ENCODE assay signal across 8 cellular contexts in the genomic region with DNA sequence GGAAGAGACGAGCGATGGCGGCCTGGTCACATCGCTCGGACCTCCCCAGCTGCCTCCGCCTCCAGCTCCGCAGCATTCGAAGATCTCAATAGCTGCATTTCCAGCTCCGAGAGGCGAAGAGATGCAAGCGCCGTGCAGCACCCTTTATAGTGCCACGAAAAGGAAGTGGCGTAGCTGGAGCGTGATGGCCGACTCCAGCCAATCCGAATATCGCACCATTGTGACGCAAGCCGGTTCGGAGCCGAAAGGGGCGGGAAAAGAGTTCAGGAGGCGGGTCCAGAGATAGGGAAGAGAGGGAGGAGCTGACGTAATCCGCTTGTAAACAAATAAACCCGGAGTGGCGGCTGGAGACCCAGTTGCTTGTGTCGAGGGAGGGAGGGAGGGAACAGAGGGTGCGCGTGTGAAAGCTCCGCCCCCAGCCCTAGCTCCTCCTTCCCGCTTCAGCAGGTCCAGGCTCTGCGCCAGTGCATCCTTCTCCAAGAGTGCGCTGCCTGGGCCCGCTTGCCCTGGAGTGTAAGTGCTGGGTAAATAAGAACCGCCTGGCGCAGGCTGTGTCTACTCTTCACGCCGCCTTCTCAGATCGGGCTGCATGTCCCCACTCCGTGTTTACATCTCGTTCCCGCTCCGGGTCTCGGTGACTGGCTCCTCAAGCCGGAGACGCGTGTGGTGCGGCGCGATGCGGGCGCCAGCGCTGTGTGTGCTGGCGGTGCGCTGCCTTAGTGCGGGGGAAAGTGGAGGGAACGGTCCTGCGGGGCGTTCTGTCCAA. TPM values are rescaled to one million over a fixed set of nuclear protein-coding genes. Genes with fewer than 3 reads are reported as not detected.
DNase-seq lines count a peak whose midpoint lies in the region; ATAC-seq and TF ChIP-seq lines count a peak whose summit lies in the region.

A gene with protein sequence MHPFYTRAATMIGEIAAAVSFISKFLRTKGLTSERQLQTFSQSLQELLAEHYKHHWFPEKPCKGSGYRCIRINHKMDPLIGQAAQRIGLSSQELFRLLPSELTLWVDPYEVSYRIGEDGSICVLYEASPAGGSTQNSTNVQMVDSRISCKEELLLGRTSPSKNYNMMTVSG (minus strand): TSS at position 116 of the 766 bp plus-strand sequence. CDS start 311 bp downstream, outside the sequence.

- H3K27ac Mint-ChIP-seq in activated T-helper 2 cell treated with anti-CD3 and anti-CD28 coated beads, Interferon-gamma antibody, Interleukin-2, Interleukin-4, amounts not matched to agents 10 μg/mL and 5 μg/mL and 100 μg/mL, durations not matched to agents 14 hours and 24 hours and 36 hours = peak within 1 kb of the TSS; percentile 99
- H3K27ac Mint-ChIP-seq in naive thymus-derived CD4-positive, alpha-beta T cell = peak within 1 kb of the TSS; percentile 98 to 100 (median 99)
- H3K27ac Mint-ChIP-seq in stimulated activated naive B cell treated with anti-CD40 and anti-IgM and Interleukin-4, amounts not matched to agents 10 μg/mL and 1 μg/mL and 100 μg/mL, for 72 hours = peak within 1 kb of the TSS; percentile 100

- DNase-seq in EH (ENCODE audit: low read depth) (peak; percentile 100), H4 (ENCODE audit: low spot score) (peak; percentile 99), LoVo (ENCODE audit: low spot score) (peak; percentile 100), RWPE2 (ENCODE audit: low spot score) (peak; percentile 98), fibroblast of lung (ENCODE audit: low read depth in 2 of 2) (peak; percentile 100)
- peak; percentile 100 for DNase-seq in activated T-helper 2 cell treated with anti-CD3 and anti-CD28 coated beads, Interferon-gamma antibody, Interleukin-2, Interleukin-4, amounts not matched to agents 10 μg/mL and 5 μg/mL and 100 μg/mL, durations not matched to agents 14 hours and 24 hours and 36 hours (ENCODE audit: low spot score)
- DNase-seq in naive thymus-derived CD4-positive, alpha-beta T cell = peak; percentile 90 to 100 (median 100)
- peak; percentile 100 for DNase-seq in stimulated activated naive B cell treated with anti-CD40 and anti-IgM and Interleukin-4, amounts not matched to agents 10 μg/mL and 1 μg/mL and 100 μg/mL, for 72 hours

- H3K79me2 ChIP-seq in fibroblast of lung (ENCODE audit: control insufficient read depth, insufficient read depth, low read length) = peaks cover 44% of the 10 kb centered on the region

- ATAC-seq in RWPE2 (ENCODE audit: low read depth) = peak; percentile 80
- peak; percentile 84 for ATAC-seq in naive thymus-derived CD4-positive, alpha-beta T cell
- ATAC-seq in stimulated activated naive B cell treated with anti-CD40 and anti-IgM and Interleukin-4, amounts not matched to agents 10 μg/mL and 1 μg/mL and 100 μg/mL, for 72 hours (replicated peaks) = peak; percentile 74 to 76

- H3K27ac ChIP-seq in RWPE2 (ENCODE audit: poor library complexity, severe bottlenecking) (peak within 1 kb of the TSS; percentile 95), fibroblast of lung (ENCODE audit: insufficient read depth, low read length) (peak within 1 kb of the TSS; percentile 93)
- peak within 1 kb of the TSS; percentile 91 for H3K27ac ChIP-seq in naive thymus-derived CD4-positive, alpha-beta T cell (ENCODE audit: low read depth, low read length)

- TF ChIP-seq CTCF in RWPE2 (IDR thresholded peaks at IDR 0.05; ENCODE audit: poor library complexity, severe bottlenecking) = no peak
- no peak for TF ChIP-seq CTCF in fibroblast of lung (conservative IDR thresholded peaks at IDR 0.05 in 1 of 2, IDR thresholded peaks at IDR 0.05 in 1 of 2; ENCODE audit: low read depth in 1 of 2, low read length in 2 of 2)

- no peaks in the 10 kb centered on the region for H3K9me3 ChIP-seq in RWPE2 (ENCODE audit: severe bottlenecking)
- H3K9me3 ChIP-seq in fibroblast of lung (ENCODE audit: control insufficient read depth, insufficient read depth, low read depth, low read length) = no peaks in the 10 kb centered on the region
- no peaks in the 10 kb centered on the region for H3K9me3 ChIP-seq in naive thymus-derived CD4-positive, alpha-beta T cell (ENCODE audit: control insufficient read depth in 2 of 3, low read length in 3 of 3)

- H3K36me3 Mint-ChIP-seq in activated T-helper 2 cell treated with anti-CD3 and anti-CD28 coated beads, Interferon-gamma antibody, Interleukin-2, Interleukin-4, amounts not matched to agents 10 μg/mL and 5 μg/mL and 100 μg/mL, durations not matched to agents 14 hours and 24 hours and 36 hours (ENCODE audit: low read depth) = peaks cover 63% of the 10 kb centered on the region
- H3K36me3 Mint-ChIP-seq in naive thymus-derived CD4-positive, alpha-beta T cell = peaks cover 32 to 64% (median 59%) of the 10 kb centered on the region in 5 donors
- peaks cover 68 to 85% of the 10 kb centered on the region in 2 donors for H3K36me3 Mint-ChIP-seq in stimulated activated naive B cell treated with anti-CD40 and anti-IgM and Interleukin-4, amounts not matched to agents 10 μg/mL and 1 μg/mL and 100 μg/mL, for 72 hours

- H3K4me3 Mint-ChIP-seq in activated T-helper 2 cell treated with anti-CD3 and anti-CD28 coated beads, Interferon-gamma antibody, Interleukin-2, Interleukin-4, amounts not matched to agents 10 μg/mL and 5 μg/mL and 100 μg/mL, durations not matched to agents 14 hours and 24 hours and 36 hours (ENCODE audit: low read depth) = peak within 1 kb of the TSS; percentile 98
- H3K4me3 Mint-ChIP-seq in naive thymus-derived CD4-positive, alpha-beta T cell = peak within 1 kb of the TSS; percentile 94 to 100 (median 98)
- peak within 1 kb of the TSS; percentile 98 to 99 for H3K4me3 Mint-ChIP-seq in stimulated activated naive B cell treated with anti-CD40 and anti-IgM and Interleukin-4, amounts not matched to agents 10 μg/mL and 1 μg/mL and 100 μg/mL, for 72 hours

- H3K4me2 ChIP-seq in fibroblast of lung (ENCODE audit: extremely low read depth, insufficient read depth, low read length) = peak within 1 kb of the TSS; percentile 81

- H3K4me1 Mint-ChIP-seq in activated T-helper 2 cell treated with anti-CD3 and anti-CD28 coated beads, Interferon-gamma antibody, Interleukin-2, Interleukin-4, amounts not matched to agents 10 μg/mL and 5 μg/mL and 100 μg/mL, durations not matched to agents 14 hours and 24 hours and 36 hours (ENCODE audit: low read depth) = peaks cover 34% of the 10 kb centered on the region
- peaks cover 18 to 34% (median 27%) of the 10 kb centered on the region in 7 donors for H3K4me1 Mint-ChIP-seq in naive thymus-derived CD4-positive, alpha-beta T cell
- peaks cover 26 to 58% of the 10 kb centered on the region in 2 donors for H3K4me1 Mint-ChIP-seq in stimulated activated naive B cell treated with anti-CD40 and anti-IgM and Interleukin-4, amounts not matched to agents 10 μg/mL and 1 μg/mL and 100 μg/mL, for 72 hours

- H3K9ac ChIP-seq in fibroblast of lung (ENCODE audit: insufficient read depth, low read length) = peak within 1 kb of the TSS; percentile 94

- peaks cover 39% of the 10 kb centered on the region for H3K36me3 ChIP-seq in RWPE2 (ENCODE audit: low read depth)
- H3K36me3 ChIP-seq in fibroblast of lung (ENCODE audit: control insufficient read depth, insufficient read depth, low read length) = no peaks in the 10 kb centered on the region
- H3K36me3 ChIP-seq in naive thymus-derived CD4-positive, alpha-beta T cell (ENCODE audit: control insufficient read depth in 2 of 3, insufficient read depth in 3 of 3, low read length in 3 of 3) = peaks cover 26 to 54% (median 32%) of the 10 kb centered on the region in 3 experiments

- H4K20me1 ChIP-seq in fibroblast of lung (ENCODE audit: control insufficient read depth, extremely low read depth, insufficient read depth, low read length) = no peaks in the 10 kb centered on the region

- POLR2A ChIA-PET in naive thymus-derived CD4-positive, alpha-beta T cell (lab: Charles Lee) = interaction anchor here (0.6 to 10.5 kb wide), 132 partner anchors 12 to 785 kb away, joined by 3 to 377 read pairs (median 5); no protein-coding TSS in a partner anchor

- peak within 1 kb of the TSS; percentile 80 for H3K4me3 ChIP-seq in RWPE2 (ENCODE audit: severe bottlenecking)
- peak within 1 kb of the TSS; percentile 82 to 99 (median 86) for H3K4me3 ChIP-seq in fibroblast of lung (replicated peaks in 1 of 4; ENCODE audit: control extremely low read depth in 1 of 4, insufficient read depth in 1 of 4, low read depth in 3 of 4, low read length in 4 of 4)
- H3K4me3 ChIP-seq in naive thymus-derived CD4-positive, alpha-beta T cell (ENCODE audit: low read length) = peak within 1 kb of the TSS; percentile 98

- no peaks in the 10 kb centered on the region for H3K27me3 Mint-ChIP-seq in activated T-helper 2 cell treated with anti-CD3 and anti-CD28 coated beads, Interferon-gamma antibody, Interleukin-2, Interleukin-4, amounts not matched to agents 10 μg/mL and 5 μg/mL and 100 μg/mL, durations not matched to agents 14 hours and 24 hours and 36 hours (ENCODE audit: low read depth)
- peaks cover 0 to 4% (median 0%) of the 10 kb centered on the region in 5 donors for H3K27me3 Mint-ChIP-seq in naive thymus-derived CD4-positive, alpha-beta T cell
- peaks cover 0 to 4% of the 10 kb centered on the region in 2 donors for H3K27me3 Mint-ChIP-seq in stimulated activated naive B cell treated with anti-CD40 and anti-IgM and Interleukin-4, amounts not matched to agents 10 μg/mL and 1 μg/mL and 100 μg/mL, for 72 hours

- no peaks in the 10 kb centered on the region for H3K9me3 Mint-ChIP-seq in activated T-helper 2 cell treated with anti-CD3 and anti-CD28 coated beads, Interferon-gamma antibody, Interleukin-2, Interleukin-4, amounts not matched to agents 10 μg/mL and 5 μg/mL and 100 μg/mL, durations not matched to agents 14 hours and 24 hours and 36 hours
- H3K9me3 Mint-ChIP-seq in naive thymus-derived CD4-positive, alpha-beta T cell = peaks cover 0 to 17% (median 0%) of the 10 kb centered on the region in 11 donors
- H3K9me3 Mint-ChIP-seq in stimulated activated naive B cell treated with anti-CD40 and anti-IgM and Interleukin-4, amounts not matched to agents 10 μg/mL and 1 μg/mL and 100 μg/mL, for 72 hours = no peaks in the 10 kb centered on the region

- CTCF ChIA-PET in naive thymus-derived CD4-positive, alpha-beta T cell (lab: Charles Lee) = interaction anchor here (0.6 to 5.1 kb wide), 24 partner anchors 8 to 764 kb away, joined by 3 to 30 read pairs (median 4); no protein-coding TSS in a partner anchor

- peaks cover 9% of the 10 kb centered on the region for H3K4me1 ChIP-seq in RWPE2 (ENCODE audit: insufficient read depth, poor library complexity, severe bottlenecking)
- no peaks in the 10 kb centered on the region for H3K4me1 ChIP-seq in fibroblast of lung (ENCODE audit: control insufficient read depth, extremely low read depth, insufficient read depth, low read length)
- H3K4me1 ChIP-seq in naive thymus-derived CD4-positive, alpha-beta T cell (ENCODE audit: control insufficient read depth in 2 of 2, insufficient read depth in 2 of 2, low read length in 2 of 2) = peaks cover 7 to 14% of the 10 kb centered on the region in 2 donors

- intact Hi-C loops in activated T-helper 2 cell treated with anti-CD3 and anti-CD28 coated beads, Interferon-gamma antibody, Interleukin-2, Interleukin-4, amounts not matched to agents 10 μg/mL and 5 μg/mL and 100 μg/mL, durations not matched to agents 14 hours and 24 hours and 36 hours (cut with micrococcal nuclease) = loop anchor here (1.0 to 10.0 kb wide), 12 partner anchors 67 to 781 kb away; a partner anchor contains a TSS
- intact Hi-C loops in naive thymus-derived CD4-positive, alpha-beta T cell (cut with micrococcal nuclease) = loop anchor here (1.0 to 10.0 kb wide), 19 partner anchors 13 to 1299 kb away; a partner anchor contains a TSS

- peak within 1 kb of the TSS; percentile 99 for H2AFZ ChIP-seq in fibroblast of lung (ENCODE audit: low read length)

- no peaks in the 10 kb centered on the region for H3K27me3 ChIP-seq in RWPE2 (ENCODE audit: insufficient read depth, poor library complexity, severe bottlenecking)
- H3K27me3 ChIP-seq in fibroblast of lung (ENCODE audit: control insufficient read depth, insufficient read depth, low read length) = no peaks in the 10 kb centered on the region
- H3K27me3 ChIP-seq in naive thymus-derived CD4-positive, alpha-beta T cell (ENCODE audit: control insufficient read depth in 2 of 2, insufficient read depth in 2 of 2, low read length in 2 of 2) = no peaks in the 10 kb centered on the region

RNA-seq across cellular contexts. Expression of the gene that starts here (rescaled TPM):
- 4.5 and 5.1 TPM in 2 replicates for total RNA-seq in H4 (2014; rRNA removed; shearing (Covaris generic))
- total RNA-seq in activated T-helper 2 cell treated with anti-CD3 and anti-CD28 coated beads, Interferon-gamma antibody, Interleukin-2, Interleukin-4, amounts not matched to agents 10 μg/mL and 5 μg/mL and 100 μg/mL, durations not matched to agents 14 hours and 24 hours and 36 hours = 67.8 and 71.7 TPM in 2 replicates
- total RNA-seq in fibroblast of lung = 13.4 and 18.2 TPM in 2 replicates
- 23.1 and 32.2 TPM in 2 replicates for polyA plus RNA-seq in fibroblast of lung
- polyA plus RNA-seq in fibroblast of lung (2012) = 30.1 and 33.3 TPM in 2 replicates
- polyA minus RNA-seq in fibroblast of lung (ENCODE audit: low replicate concordance) = 91.7 and 126 TPM in 2 replicates
- 1,000 to 10,000 TPM in 2 of 5 experiments, 100 to 1,000 TPM in 3; 188 to 1,246 (median 571) TPM for total RNA-seq in naive thymus-derived CD4-positive, alpha-beta T cell
- 100 to 1,000 TPM; 479 to 649 TPM for polyA plus RNA-seq in naive thymus-derived CD4-positive, alpha-beta T cell

Comparison
In these comparisons a context has a peak if more than half of its experiments do, and no peak if none do; other contexts are left out.
1. Peak in every context shown above with its lines: DNase-seq, ATAC-seq, H3K4me3 ChIP-seq and H3K27ac ChIP-seq.
2. RNA of the gene that starts here (polyA plus RNA-seq): 479 to 649 TPM in naive thymus-derived CD4-positive, alpha-beta T cell; 23.1 to 33.3 TPM in fibroblast of lung; every median in the first group is over 10 times any median in the second.